ENCODE assay signal across 7 cellular contexts in the genomic region with DNA sequence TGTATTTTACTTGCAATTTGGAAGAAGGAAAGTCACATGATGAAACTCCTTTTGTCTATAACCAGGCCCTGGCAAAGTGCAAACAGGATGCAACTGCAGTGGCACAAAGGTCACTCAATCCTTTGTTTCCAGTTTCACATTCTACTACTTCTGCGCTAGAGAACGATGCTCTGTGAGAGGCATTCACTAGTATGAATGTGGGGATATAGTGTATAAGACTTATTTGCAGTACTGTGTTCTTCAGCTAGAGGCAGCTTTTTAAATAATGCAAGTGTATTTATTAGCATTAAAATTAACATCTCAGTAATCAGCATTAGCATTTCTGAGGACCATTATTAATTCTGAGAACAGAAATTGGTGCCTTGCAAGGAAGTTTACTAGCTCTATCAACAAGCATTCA.
DNase-seq lines count a peak whose midpoint lies in the region; ATAC-seq and TF ChIP-seq lines count a peak whose summit lies in the region.

No MANE protein-coding gene starts in this region.

- TF ChIP-seq EP300 in esophagus muscularis mucosa (IDR thresholded peaks at IDR 0.05) = no peak

- peak; percentile 2 for TF ChIP-seq CTCF in GM10266 (IDR thresholded peaks at IDR 0.05; ENCODE audit: control insufficient read depth, insufficient read depth, low read depth, missing control alignments)
- TF ChIP-seq CTCF in OCI-LY1 (IDR thresholded peaks at IDR 0.05; ENCODE audit: low read length) = peak; percentile 18; the same call in 1 of the 2 replicates
- TF ChIP-seq CTCF in esophagus muscularis mucosa (IDR thresholded peaks at IDR 0.05) = peak; percentile 5 to 26 (median 18)

- no peak overlapping the region for H2AFZ ChIP-seq in OCI-LY1 (ENCODE audit: low read length)

- no peak overlapping the region for H3K9ac ChIP-seq in OCI-LY1 (ENCODE audit: low read length)

- H3K36me3 ChIP-seq in OCI-LY1 (ENCODE audit: insufficient read depth, low read length) = peaks cover 22% of the 10 kb centered on the region
- H3K36me3 ChIP-seq in esophagus muscularis mucosa = peaks cover 0 to 53% (median 19%) of the 10 kb centered on the region in 4 donors

- intact Hi-C loops in esophagus muscularis mucosa (cut with DNase I) = no loop called here

- no peak for ATAC-seq in GM18873 (IDR thresholded peaks at IDR 0.05; ENCODE audit: low FRiP score, unreplicated experiment)
- ATAC-seq in HG03280 (IDR thresholded peaks at IDR 0.05; ENCODE audit: unreplicated experiment) = no peak

- no peak overlapping the region for H3K27ac ChIP-seq in OCI-LY1 (ENCODE audit: low read depth, low read length, poor library complexity, severe bottlenecking)
- H3K27ac ChIP-seq in esophagus muscularis mucosa (replicated peaks in 1 of 4) = peak overlapping the region in 3 of 4 donors; percentile 33 to 57 (median 52)

- H3K4me1 ChIP-seq in OCI-LY1 (ENCODE audit: insufficient read depth, low read length, severe bottlenecking) = no peaks in the 10 kb centered on the region
- peaks cover 12 to 25% (median 25%) of the 10 kb centered on the region in 4 donors for H3K4me1 ChIP-seq in esophagus muscularis mucosa

- H3K27me3 ChIP-seq in OCI-LY1 (ENCODE audit: insufficient read depth, low read length) (no peaks in the 10 kb centered on the region), esophagus muscularis mucosa (no peaks in the 10 kb centered on the region)

- TF ChIP-seq POLR2A in esophagus muscularis mucosa (IDR thresholded peaks at IDR 0.05; ENCODE audit: low read depth) = no peak

- no peak overlapping the region for H3K4me3 ChIP-seq in OCI-LY1 (ENCODE audit: low read depth, low read length, poor library complexity, severe bottlenecking)
- H3K4me3 ChIP-seq in esophagus muscularis mucosa = no peak overlapping the region

- DNase-seq in GM10266 (ENCODE audit: extremely low spot score) = no peak
- no peak for DNase-seq in esophagus muscularis mucosa (ENCODE audit: extremely low spot score)
- DNase-seq in pons (ENCODE audit: low spot score) = peak; percentile 65
- no peak for DNase-seq in D341Med (ENCODE audit: low spot score)

- no peaks in the 10 kb centered on the region for H4K20me1 ChIP-seq in OCI-LY1 (ENCODE audit: insufficient read depth, low read length)

- no peaks in the 10 kb centered on the region for H3K9me3 ChIP-seq in OCI-LY1 (ENCODE audit: low read length)
- H3K9me3 ChIP-seq in esophagus muscularis mucosa = no peaks in the 10 kb centered on the region

- no peaks in the 10 kb centered on the region for H3K9me2 ChIP-seq in OCI-LY1 (ENCODE audit: low read depth, low read length)

- 23% methylated on average over 2 of the region's 2 CpGs for WGBS in esophagus muscularis mucosa

- no peaks in the 10 kb centered on the region for H3K79me2 ChIP-seq in OCI-LY1 (ENCODE audit: insufficient read depth, low read length)

- H3K4me2 ChIP-seq in OCI-LY1 (ENCODE audit: low read length) = no peak overlapping the region

- H3F3A ChIP-seq in OCI-LY1 (ENCODE audit: insufficient read depth, low read length) = no peaks in the 10 kb centered on the region
